Comparison of ENCODE assay signal across 8 cellular contexts in the genomic region with DNA sequence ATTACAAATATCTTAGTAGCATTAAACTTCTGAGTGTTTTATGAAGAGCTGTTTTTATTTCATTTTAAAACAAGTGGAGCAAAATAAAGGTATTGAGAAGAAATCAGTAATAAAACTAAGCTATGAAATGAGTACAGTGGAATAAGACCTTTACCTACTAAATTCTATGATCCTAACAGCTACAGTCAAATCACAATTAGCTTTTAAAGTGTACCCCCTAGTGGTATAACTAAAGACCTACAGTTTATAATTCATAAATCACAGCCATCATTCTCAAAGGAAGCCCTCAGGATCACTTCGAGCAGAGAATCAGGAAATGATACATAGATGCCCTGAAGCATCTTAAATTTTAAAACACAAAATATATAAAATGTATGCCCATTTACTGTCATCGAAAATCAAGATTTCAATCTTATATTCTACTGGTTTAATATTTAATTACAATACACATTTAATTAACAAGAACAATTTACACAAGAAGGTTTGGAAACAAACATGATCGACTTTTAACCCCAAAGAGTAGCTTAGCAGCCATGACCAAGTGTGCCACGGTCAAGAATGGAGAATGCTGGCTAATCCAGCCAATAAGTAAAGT. TPM values are rescaled to one million over a fixed set of nuclear protein-coding genes. Genes with fewer than 3 reads are reported as not detected.
DNase-seq lines count a peak whose midpoint lies in the region; ATAC-seq and TF ChIP-seq lines count a peak whose summit lies in the region.

No MANE protein-coding gene starts in this region.

- H3K9me2 ChIP-seq in OCI-LY1 (ENCODE audit: low read depth, low read length) = no peaks in the 10 kb centered on the region

- H3K4me3 ChIP-seq in OCI-LY1 (ENCODE audit: low read depth, low read length, poor library complexity, severe bottlenecking) = no peak overlapping the region
- H3K4me3 ChIP-seq in naive thymus-derived CD4-positive, alpha-beta T cell (ENCODE audit: low read length) = no peak overlapping the region

- no peak overlapping the region for H3K4me2 ChIP-seq in OCI-LY1 (ENCODE audit: low read length)

- TF ChIP-seq CTCF in CD4-positive, alpha-beta T cell (IDR thresholded peaks at IDR 0.05) = peak; percentile 82
- TF ChIP-seq CTCF in OCI-LY1 (IDR thresholded peaks at IDR 0.05; ENCODE audit: low read length) = peak; percentile 76

- H3K9me3 ChIP-seq in CD4-positive, alpha-beta T cell (ENCODE audit: control insufficient read depth, low read length) = no peaks in the 10 kb centered on the region
- H3K9me3 ChIP-seq in OCI-LY1 (ENCODE audit: low read length) = no peaks in the 10 kb centered on the region
- no peaks in the 10 kb centered on the region for H3K9me3 ChIP-seq in naive thymus-derived CD4-positive, alpha-beta T cell (ENCODE audit: control insufficient read depth in 2 of 3, low read length in 3 of 3)

- peaks cover 96% of the 10 kb centered on the region for H3K36me3 Mint-ChIP-seq in CD4-positive, alpha-beta T cell (ENCODE audit: low read depth)
- H3K36me3 Mint-ChIP-seq in naive thymus-derived CD4-positive, alpha-beta T cell = peaks cover 5 to 45% (median 21%) of the 10 kb centered on the region in 5 donors

- no peaks in the 10 kb centered on the region for H3K9me3 Mint-ChIP-seq in CD4-positive, alpha-beta T cell
- no peaks in the 10 kb centered on the region for H3K9me3 Mint-ChIP-seq in naive thymus-derived CD4-positive, alpha-beta T cell

- no peaks in the 10 kb centered on the region; the same call in 1 of the 2 replicates for H3F3A ChIP-seq in OCI-LY1 (ENCODE audit: insufficient read depth, low read length)

- no peaks in the 10 kb centered on the region for H3K27me3 ChIP-seq in CD4-positive, alpha-beta T cell (ENCODE audit: control insufficient read depth, insufficient read depth, low read length)
- no peaks in the 10 kb centered on the region for H3K27me3 ChIP-seq in OCI-LY1 (ENCODE audit: insufficient read depth, low read length)
- H3K27me3 ChIP-seq in naive thymus-derived CD4-positive, alpha-beta T cell (ENCODE audit: control insufficient read depth in 2 of 2, insufficient read depth in 2 of 2, low read length in 2 of 2) = no peaks in the 10 kb centered on the region

- H3K4me1 Mint-ChIP-seq in CD4-positive, alpha-beta T cell (ENCODE audit: low read depth) = peaks cover 49% of the 10 kb centered on the region
- H3K4me1 Mint-ChIP-seq in naive thymus-derived CD4-positive, alpha-beta T cell = peaks cover 13 to 48% (median 28%) of the 10 kb centered on the region in 7 donors

- no peak overlapping the region for H2AFZ ChIP-seq in OCI-LY1 (ENCODE audit: low read length)

- H3K27ac ChIP-seq in CD4-positive, alpha-beta T cell (ENCODE audit: low read depth, low read length) = no peak overlapping the region
- no peak overlapping the region for H3K27ac ChIP-seq in OCI-LY1 (ENCODE audit: low read depth, low read length, poor library complexity, severe bottlenecking)
- H3K27ac ChIP-seq in naive thymus-derived CD4-positive, alpha-beta T cell (ENCODE audit: low read depth, low read length) = peak overlapping the region; percentile 43

- peak; percentile 81 for ATAC-seq in CD4-positive, alpha-beta T cell (ENCODE audit: poor library complexity)
- ATAC-seq in GM18873 (IDR thresholded peaks at IDR 0.05; ENCODE audit: low FRiP score, unreplicated experiment) (peak; percentile 70), HG03159 (IDR thresholded peaks at IDR 0.05; ENCODE audit: unreplicated experiment) (peak; percentile 79), GM19324 (IDR thresholded peaks at IDR 0.05; ENCODE audit: low FRiP score, unreplicated experiment) (no peak)
- ATAC-seq in naive thymus-derived CD4-positive, alpha-beta T cell = peak; percentile 87

- POLR2A ChIA-PET in CD4-positive, alpha-beta T cell (lab: Charles Lee) = interaction anchor here (0.5 to 6.9 kb wide), 7 partner anchors 11 to 520 kb away, joined by 3 to 37 read pairs (median 4); a partner anchor contains a TSS
- POLR2A ChIA-PET in naive thymus-derived CD4-positive, alpha-beta T cell (lab: Charles Lee) = interaction anchor here (0.5 to 1.0 kb wide), 4 partner anchors 8 to 750 kb away, joined by 3 to 5 read pairs (median 4); a partner anchor contains a TSS

- no peaks in the 10 kb centered on the region for H3K79me2 ChIP-seq in OCI-LY1 (ENCODE audit: insufficient read depth, low read length)

- no peak for DNase-seq in CD4-positive, alpha-beta T cell
- peak; percentile 65 for DNase-seq in dermis blood vessel endothelial cell
- peak in 6 of 9 donors; percentile 30 to 66 (median 52) for DNase-seq in naive thymus-derived CD4-positive, alpha-beta T cell
- DNase-seq in stimulated activated CD4-positive, alpha-beta T cell treated with anti-CD3 and anti-CD28 coated beads, Interleukin-4, amount 100 ng/mL, for 1 hour = no peak

- peaks cover 96% of the 10 kb centered on the region for H3K36me3 ChIP-seq in OCI-LY1 (ENCODE audit: insufficient read depth, low read length)
- peaks cover 29 to 66% (median 39%) of the 10 kb centered on the region in 3 experiments for H3K36me3 ChIP-seq in naive thymus-derived CD4-positive, alpha-beta T cell (ENCODE audit: control insufficient read depth in 2 of 3, insufficient read depth in 3 of 3, low read length in 3 of 3)

- no peak overlapping the region for H3K9ac ChIP-seq in OCI-LY1 (ENCODE audit: low read length)

- no peaks in the 10 kb centered on the region for H4K20me1 ChIP-seq in OCI-LY1 (ENCODE audit: insufficient read depth, low read length)

- no peaks in the 10 kb centered on the region for H3K27me3 Mint-ChIP-seq in CD4-positive, alpha-beta T cell
- H3K27me3 Mint-ChIP-seq in naive thymus-derived CD4-positive, alpha-beta T cell = no peaks in the 10 kb centered on the region

- CTCF ChIA-PET in CD4-positive, alpha-beta T cell (lab: Charles Lee) = interaction anchor here (0.6 to 2.4 kb wide), 10 partner anchors 8 to 430 kb away, joined by 3 to 16 read pairs (median 5); a partner anchor contains a TSS
- CTCF ChIA-PET in naive thymus-derived CD4-positive, alpha-beta T cell (lab: Charles Lee) = interaction anchor here (0.8 to 3.3 kb wide), 12 partner anchors 8 to 520 kb away, joined by 3 to 20 read pairs (median 4); no protein-coding TSS in a partner anchor

- intact Hi-C loops in CD4-positive, alpha-beta T cell (cut with DNase I, micrococcal nuclease) = loop anchor here (5.0 kb wide), 2 partner anchors 413 to 518 kb away; no protein-coding TSS in a partner anchor
- intact Hi-C loops in naive thymus-derived CD4-positive, alpha-beta T cell (cut with micrococcal nuclease) = loop anchor here (1.0 to 5.0 kb wide), 8 partner anchors 12 to 519 kb away; a partner anchor contains a TSS

- no peak overlapping the region for H3K4me3 Mint-ChIP-seq in CD4-positive, alpha-beta T cell
- peak overlapping the region in 1 of 10 donors; percentile 34 for H3K4me3 Mint-ChIP-seq in naive thymus-derived CD4-positive, alpha-beta T cell

- H3K4me1 ChIP-seq in OCI-LY1 (ENCODE audit: insufficient read depth, low read length, severe bottlenecking) = no peaks in the 10 kb centered on the region
- peaks cover 11 to 15% of the 10 kb centered on the region in 2 donors for H3K4me1 ChIP-seq in naive thymus-derived CD4-positive, alpha-beta T cell (ENCODE audit: control insufficient read depth in 2 of 2, insufficient read depth in 2 of 2, low read length in 2 of 2)

- peak overlapping the region; percentile 4 for H3K27ac Mint-ChIP-seq in CD4-positive, alpha-beta T cell
- peak overlapping the region in 7 of 9 donors; percentile 17 to 75 (median 69) for H3K27ac Mint-ChIP-seq in naive thymus-derived CD4-positive, alpha-beta T cell

RNA-seq across cellular contexts. Expression of a gene that starts 12.3 kb away (rescaled TPM):
- 100 to 1,000 TPM; 309 to 311 TPM for total RNA-seq in CD4-positive, alpha-beta T cell
- total RNA-seq in dermis blood vessel endothelial cell = 62.5 and 74.0 TPM in 2 replicates
- total RNA-seq in naive thymus-derived CD4-positive, alpha-beta T cell = 100 to 1,000 TPM in 4 of 5 experiments, 10 to 100 TPM in 1; 57.5 to 239 (median 113) TPM
- 10 to 100 TPM; 55.7 to 64.9 TPM for polyA plus RNA-seq in naive thymus-derived CD4-positive, alpha-beta T cell

Comparison
In these comparisons a context has a peak if more than half of its experiments do, and no peak if none do; other contexts are left out.
1. DNase-seq: peak in dermis blood vessel endothelial cell (single experiment) and naive thymus-derived CD4-positive, alpha-beta T cell (6 of 9); none in CD4-positive, alpha-beta T cell (0 of 10) and stimulated activated CD4-positive, alpha-beta T cell treated with anti-CD3 and anti-CD28 coated beads, Interleukin-4, amount 100 ng/mL, for 1 hour (single experiment).